In the genomic region with DNA sequence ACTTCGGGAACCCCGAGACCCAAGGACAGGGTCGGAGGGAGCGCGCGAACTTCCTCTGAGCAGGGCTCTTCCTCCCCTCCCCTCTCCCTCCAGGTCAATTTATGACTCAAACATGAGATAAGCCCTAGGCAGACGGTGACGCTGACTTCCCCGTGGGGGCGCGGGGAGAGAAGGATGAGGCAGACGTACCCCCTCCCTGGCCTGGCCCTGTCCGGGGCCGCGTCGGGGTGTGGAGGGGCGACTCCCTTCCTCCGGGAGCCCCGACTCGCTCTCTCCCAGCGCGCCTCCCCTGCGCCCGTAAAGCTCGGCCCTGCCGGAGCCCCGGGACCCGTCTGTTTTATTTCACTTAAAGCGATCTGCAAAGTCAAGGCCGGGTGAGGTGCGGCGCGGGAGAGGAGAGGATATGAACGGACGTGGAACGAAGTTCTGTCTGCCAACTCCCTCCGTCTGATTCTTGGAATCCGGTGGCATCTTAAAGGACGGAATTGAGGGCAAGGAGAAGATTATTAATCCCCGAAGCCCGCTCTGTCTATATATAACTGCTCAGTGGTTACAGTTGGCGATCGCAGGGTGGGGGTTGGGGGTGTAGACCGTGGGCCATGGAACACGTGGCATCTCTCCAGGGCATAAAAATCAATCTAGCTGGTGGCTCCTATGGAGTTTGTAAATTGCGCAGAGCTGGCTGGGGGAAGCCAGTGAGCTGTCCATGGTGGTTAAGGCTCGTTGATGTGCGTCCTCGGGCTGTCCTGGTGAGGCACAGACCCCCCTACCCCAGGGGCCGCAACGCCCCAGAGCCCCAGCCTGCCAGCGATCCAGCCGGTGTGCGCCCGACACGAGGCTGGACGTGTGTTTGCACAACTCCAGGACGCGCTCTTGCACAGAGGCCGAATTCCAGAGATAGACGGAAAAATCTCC, we compare ENCODE assay signal across 8 cellular contexts. TPM values are rescaled to one million over a fixed set of nuclear protein-coding genes. Genes with fewer than 3 reads are reported as not detected.
A peak's percentile ranks its signal among the peaks of the same experiment; 100 is the strongest.
DNase-seq lines count a peak whose midpoint lies in the region; ATAC-seq, FAIRE-seq and TF ChIP-seq lines count a peak whose summit lies in the region.
"Had no signal": no experiment of that assay in that cellular context is flagged by ENCODE, and none has a peak within 500 bp of the region (broad histone marks: within the 10 kb centered on the region; RNA-seq: fewer than 3 reads in every experiment).

No MANE protein-coding gene starts in this region.

- peak overlapping the region; percentile 63 for H3K4me2 ChIP-seq in H9 (ENCODE audit: insufficient read depth, insufficient read length, low read length)

- H3K79me2 ChIP-seq in H9 (ENCODE audit: insufficient read depth, low read length), result no peaks in the 10 kb centered on the region

- in situ Hi-C loops in gastrocnemius medialis (cut with MboI; ENCODE audit: low sequenced_read_pairs in 4 of 4), result no loop called here

- H3K27me3 Mint-ChIP-seq in H9 (ENCODE audit: low read depth), result peaks cover 100% of the 10 kb centered on the region

- no peaks in the 10 kb centered on the region for H3K79me1 ChIP-seq in H9 (ENCODE audit: insufficient read depth, low read depth, low read length, poor library complexity, severe bottlenecking)

- H4K5ac ChIP-seq in H9 (ENCODE audit: insufficient read length, low read depth, low read length), result no peak overlapping the region

- no peaks in the 10 kb centered on the region for H4K20me1 ChIP-seq in H9 (ENCODE audit: control insufficient read depth, insufficient read depth, insufficient read length)

- H3K27me3 ChIP-seq in H9 (ENCODE audit: insufficient read depth, low read length), result peaks cover 52% of the 10 kb centered on the region
- H3K27me3 ChIP-seq in gastrocnemius medialis, result peaks cover 26 to 56% (median 27%) of the 10 kb centered on the region in 3 donors

- no peaks in the 10 kb centered on the region; a peak in 2 of 7 replicates for H3K36me3 Mint-ChIP-seq in H9 (ENCODE audit: insufficient read depth in 1 of 3, low read depth in 3 of 3)

- FAIRE-seq in frontal cortex (lab: Jason Lieb, UNC), result no peak

- H3K23ac ChIP-seq in H9 (ENCODE audit: insufficient read length, low read depth, low read length), result no peak overlapping the region

- TF ChIP-seq POLR2A in gastrocnemius medialis (IDR thresholded peaks at IDR 0.05), result no peak

- WGBS in H9 (ENCODE audit: extremely low coverage, insufficient read length, low lambda C conversion rate), result no CpG with 5 or more reads among the region's 61 CpGs

- H3K9me3 Mint-ChIP-seq in H9, result no peaks in the 10 kb centered on the region

- no peak overlapping the region for H2BK12ac ChIP-seq in H9 (ENCODE audit: insufficient read length, low read depth, low read length)

- no peak overlapping the region for H3K4ac ChIP-seq in H9 (ENCODE audit: low read depth, low read length)

- DNase-seq in H9 (peak; percentile 81), SK-N-DZ (ENCODE audit: low spot score) (peak; percentile 46), fibroblast of the aortic adventitia (ENCODE audit: low read depth) (peak; percentile 72), gastrocnemius medialis (no peak), NCI-H345 treated with DMSO at 0.1 percent for 48 hours (lab: John Stamatoyannopoulos, UW; ENCODE audit: unreplicated experiment) (no peak), frontal cortex (ENCODE audit: low spot score in 2 of 2) (no peak)

- no peak overlapping the region for H3K9ac ChIP-seq in H9 (ENCODE audit: extremely low read depth, insufficient read length, low read length)

- peak overlapping the region; percentile 70 to 84 for H3K4me3 Mint-ChIP-seq in H9

- H2BK15ac ChIP-seq in H9 (ENCODE audit: low read depth, low read length), result no peak overlapping the region

- no peak overlapping the region for H3K14ac ChIP-seq in H9 (ENCODE audit: insufficient read depth, low read length)

- H3K27ac ChIP-seq in H9 (ENCODE audit: insufficient read length, low read depth, low read length) (no peak overlapping the region), gastrocnemius medialis (no peak overlapping the region)

- H3T11ph ChIP-seq in H9 (ENCODE audit: low read length), result no peak overlapping the region

- H3K27ac Mint-ChIP-seq in H9, result no peak overlapping the region

- no peaks in the 10 kb centered on the region for H3K36me3 ChIP-seq in gastrocnemius medialis

- H2AK5ac ChIP-seq in H9 (ENCODE audit: insufficient read length, low read length), result no peak overlapping the region

- H3K18ac ChIP-seq in H9 (ENCODE audit: insufficient read length, low read depth, low read length), result no peak overlapping the region

- no peak overlapping the region for H3K56ac ChIP-seq in H9 (ENCODE audit: insufficient read length, low read depth, low read length)

- intact Hi-C loops in gastrocnemius medialis (cut with DNase I; ENCODE audit: low total_unique reads), result no loop called here

- no peaks in the 10 kb centered on the region for H3K9me3 ChIP-seq in H9 (ENCODE audit: control insufficient read depth, low read depth, low read length)
- no peaks in the 10 kb centered on the region for H3K9me3 ChIP-seq in gastrocnemius medialis

- H4K8ac ChIP-seq in H9 (replicated peaks; ENCODE audit: insufficient read length, low read depth, low read length), result no peak overlapping the region

- H2BK5ac ChIP-seq in H9 (ENCODE audit: insufficient read length, low read length), result no peak overlapping the region

- H4K91ac ChIP-seq in H9 (ENCODE audit: insufficient read length, low read depth, low read length), result no peak overlapping the region

- ATAC-seq in gastrocnemius medialis, result no peak
- ATAC-seq in HG03095 (IDR thresholded peaks at IDR 0.05; ENCODE audit: unreplicated experiment), result no peak

- peaks cover 2% of the 10 kb centered on the region for H3K4me1 ChIP-seq in H9 (ENCODE audit: insufficient read depth, low read length)
- peaks cover 0 to 10% of the 10 kb centered on the region in 2 donors for H3K4me1 ChIP-seq in gastrocnemius medialis

- H3K4me3 ChIP-seq in fibroblast of the aortic adventitia (ENCODE audit: low read depth, low read length) (peak overlapping the region; percentile 55), gastrocnemius medialis (peak overlapping the region in 3 of 4 donors; percentile 29 to 31 (median 30))

- H2BK20ac ChIP-seq in H9 (ENCODE audit: low read depth, low read length, poor library complexity, severe bottlenecking), result no peak overlapping the region

- peaks cover 23% of the 10 kb centered on the region for H3K23me2 ChIP-seq in H9 (ENCODE audit: insufficient read length, low read depth, low read length, poor library complexity, severe bottlenecking)

- H2AFZ ChIP-seq in H9 (ENCODE audit: low read length), result no peak overlapping the region

- peaks cover 44 to 56% of the 10 kb centered on the region in 2 experiments for H3K4me1 Mint-ChIP-seq in H9

- TF ChIP-seq CTCF in H9 (conservative IDR thresholded peaks at IDR 0.05) (no peak), fibroblast of the aortic adventitia (IDR thresholded peaks at IDR 0.05; ENCODE audit: insufficient read depth, low read length) (no peak), gastrocnemius medialis (IDR thresholded peaks at IDR 0.05 in 4 of 5, conservative IDR thresholded peaks at IDR 0.05 in 1 of 5) (no peak)

- no peak overlapping the region for H2BK120ac ChIP-seq in H9 (ENCODE audit: low read depth, low read length, poor library complexity, severe bottlenecking)

RNA-seq across cellular contexts. Expression of a gene that starts 2.9 kb away (rescaled TPM):
- total RNA-seq in H9 (2021) (0.35 and 0.39 TPM in 2 replicates), fibroblast of the aortic adventitia (ENCODE audit: low replicate concordance) (1.6 and 4.3 TPM in 2 replicates), gastrocnemius medialis (under 1 TPM in 1 of 4 donors, not detected in 3; 0.26 TPM), frontal cortex (not detected)
- polyA plus RNA-seq in SK-N-DZ (2014; cell fraction: cytosol; rRNA removed), result not detected in 2 replicates
- polyA plus RNA-seq in SK-N-DZ (2014; cell fraction: nucleus; rRNA removed), result not detected in 2 replicates
- total RNA-seq: mononuclear cell had no signal

Comparison
In these comparisons a context has a peak if more than half of its experiments do, and no peak if none do; other contexts are left out.
1. DNase-seq: peak in H9 (single experiment), SK-N-DZ (single experiment) and fibroblast of the aortic adventitia (single experiment); none in gastrocnemius medialis (0 of 2), NCI-H345 treated with DMSO at 0.1 percent for 48 hours (single experiment) and frontal cortex (0 of 2).